In genomic region chr14:56207626-56208297, GRCh38 we compare ENCODE assay signal across 1 cellular context.
TF ChIP-seq lines count a peak whose summit lies in the region.

No MANE protein-coding gene starts in this region.

TF ChIP-seq in WTC11, 78 proteins besides CTCF, POLR2A, EP300 and RAD21 (continued from another document):
- no peak for TF ChIP-seq ARID4B (CRISPR knock-in tag; IDR thresholded peaks at IDR 0.05; ENCODE audit: borderline replicate concordance)
- TF ChIP-seq PRDM15 (CRISPR knock-in tag; IDR thresholded peaks at IDR 0.05), result no peak
- TF ChIP-seq, protein P1, sequence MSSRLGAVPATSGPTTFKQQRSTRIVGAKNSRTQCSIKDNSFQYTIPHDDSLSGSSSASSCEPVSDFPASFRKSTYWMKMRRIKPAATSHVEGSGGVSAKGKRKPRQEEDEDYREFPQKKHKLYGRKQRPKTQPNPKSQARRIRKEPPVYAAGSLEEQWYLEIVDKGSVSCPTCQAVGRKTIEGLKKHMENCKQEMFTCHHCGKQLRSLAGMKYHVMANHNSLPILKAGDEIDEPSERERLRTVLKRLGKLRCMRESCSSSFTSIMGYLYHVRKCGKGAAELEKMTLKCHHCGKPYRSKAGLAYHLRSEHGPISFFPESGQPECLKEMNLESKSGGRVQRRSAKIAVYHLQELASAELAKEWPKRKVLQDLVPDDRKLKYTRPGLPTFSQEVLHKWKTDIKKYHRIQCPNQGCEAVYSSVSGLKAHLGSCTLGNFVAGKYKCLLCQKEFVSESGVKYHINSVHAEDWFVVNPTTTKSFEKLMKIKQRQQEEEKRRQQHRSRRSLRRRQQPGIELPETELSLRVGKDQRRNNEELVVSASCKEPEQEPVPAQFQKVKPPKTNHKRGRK (CRISPR knock-in tag; IDR thresholded peaks at IDR 0.05; ENCODE audit: borderline replicate concordance), result no peak
